8 cellular contexts compared by ENCODE assay signal in genomic region chr7:149194799-149195179, GRCh38. TPM values are rescaled to one million over a fixed set of nuclear protein-coding genes. Genes with fewer than 3 reads are reported as not detected.
DNase-seq lines count a peak whose midpoint lies in the region; ATAC-seq and TF ChIP-seq lines count a peak whose summit lies in the region.

No MANE protein-coding gene starts in this region.

- H3K4me3 ChIP-seq in GM12864 (ENCODE audit: low read depth, low read length) (peak overlapping the region; percentile 65), RWPE2 (ENCODE audit: severe bottlenecking) (peak overlapping the region; percentile 90), esophagus (ENCODE audit: low read depth in 1 of 2, low read length in 2 of 2) (peak overlapping the region; percentile 59 to 84), psoas muscle (peak overlapping the region; percentile 95)

- H3K27me3 ChIP-seq in RWPE2 (ENCODE audit: insufficient read depth, poor library complexity, severe bottlenecking) (no peaks in the 10 kb centered on the region), esophagus (ENCODE audit: control insufficient read depth in 1 of 2, insufficient read depth in 2 of 2, low read length in 2 of 2) (no peaks in the 10 kb centered on the region), psoas muscle (ENCODE audit: insufficient read depth in 3 of 3, low read length in 2 of 3) (no peaks in the 10 kb centered on the region)

- H3K9me3 ChIP-seq in RWPE2 (ENCODE audit: severe bottlenecking) (no peaks in the 10 kb centered on the region), esophagus (ENCODE audit: control insufficient read depth in 2 of 2, insufficient read depth in 1 of 2, low read depth in 1 of 2, low read length in 1 of 2) (no peaks in the 10 kb centered on the region), psoas muscle (no peaks in the 10 kb centered on the region)

- peaks cover 20% of the 10 kb centered on the region for H3K36me3 ChIP-seq in RWPE2 (ENCODE audit: low read depth)
- peaks cover 4 to 13% of the 10 kb centered on the region in 2 donors for H3K36me3 ChIP-seq in esophagus (ENCODE audit: control insufficient read depth in 2 of 2, insufficient read depth in 2 of 2, low read length in 1 of 2)
- H3K36me3 ChIP-seq in psoas muscle (ENCODE audit: insufficient read depth in 1 of 2, low read depth in 1 of 2): peaks cover 0 to 18% of the 10 kb centered on the region in 2 donors

- H3K27ac ChIP-seq in RWPE2 (ENCODE audit: poor library complexity, severe bottlenecking): peak overlapping the region; percentile 82
- H3K27ac ChIP-seq in esophagus (ENCODE audit: low read depth in 2 of 2, low read length in 1 of 2): peak overlapping the region; percentile 90 to 93
- no peak overlapping the region for H3K27ac ChIP-seq in psoas muscle

- WGBS in esophagus, 2 donors: 65 to 69% methylated on average over 4 of the region's 4 CpGs
- WGBS in psoas muscle, 3 donors: 72 to 93% (median 82%) methylated on average over 4 of the region's 4 CpGs

- peaks cover 21% of the 10 kb centered on the region for H3K4me1 ChIP-seq in RWPE2 (ENCODE audit: insufficient read depth, poor library complexity, severe bottlenecking)
- peaks cover 2 to 12% of the 10 kb centered on the region in 2 donors for H3K4me1 ChIP-seq in esophagus (ENCODE audit: control insufficient read depth in 2 of 2, insufficient read depth in 2 of 2, low read length in 1 of 2)
- peaks cover 10% of the 10 kb centered on the region for H3K4me1 ChIP-seq in psoas muscle

- ATAC-seq in RWPE2 (ENCODE audit: low read depth): peak; percentile 4; the same call in 1 of the 3 replicates
- ATAC-seq in psoas muscle: no peak
- ATAC-seq in HG03442 (IDR thresholded peaks at IDR 0.05; ENCODE audit: unreplicated experiment): no peak
- no peak for ATAC-seq in HG02870 (IDR thresholded peaks at IDR 0.05; ENCODE audit: unreplicated experiment)

- DNase-seq in GM12864 (ENCODE audit: low read depth): no peak
- no peak for DNase-seq in RWPE2 (ENCODE audit: low spot score)
- DNase-seq in psoas muscle: no peak
- no peak for DNase-seq in activated CD4-positive, alpha-beta T cell treated with anti-CD3 and anti-CD28 coated beads for 4 hours
- no peak for DNase-seq in SIG-M5 treated with dmso at 0.1 percent for 504 hours (lab: John Stamatoyannopoulos, UW; ENCODE audit: unreplicated experiment)

- TF ChIP-seq CTCF in GM12864 (IDR thresholded peaks at IDR 0.05; ENCODE audit: low read depth, low read length, missing control alignments) (no peak), RWPE2 (IDR thresholded peaks at IDR 0.05; ENCODE audit: poor library complexity, severe bottlenecking) (no peak), psoas muscle (IDR thresholded peaks at IDR 0.05) (no peak)

- intact Hi-C loops in psoas muscle (cut with DNase I): loop anchor here (5.0 kb wide), 1 partner anchor 43 kb away; the partner anchor contains the start of gene ZNF212 (in 2 of the 2)

RNA-seq across cellular contexts. Expression of gene ZNF282, which starts 0.6 kb away (rescaled TPM):
- polyA plus RNA-seq in esophagus (10 to 100 TPM in 1 of 2 donors, 1 to 10 TPM in 1; 9.5 to 11.7 TPM), psoas muscle (10 to 100 TPM in 1 of 3 donors, 1 to 10 TPM in 2; 7.6 to 11.5 (median 10.0) TPM)
- 10 to 100 TPM; 15.3 to 22.5 (median 16.7) TPM for total RNA-seq in psoas muscle

RNA-seq across cellular contexts. Expression of gene ZNF212, which starts 44.7 kb away (rescaled TPM):
- polyA plus RNA-seq in esophagus (10 to 100 TPM; 10.2 to 15.6 TPM), psoas muscle (1 to 10 TPM; 3.1 to 5.4 (median 4.3) TPM)
- total RNA-seq in psoas muscle: 1 to 10 TPM; 3.2 to 6.4 (median 4.5) TPM

RNA-seq across cellular contexts. Expression of gene ZNF398, which starts 47.5 kb away (rescaled TPM):
- polyA plus RNA-seq in esophagus: 1 to 10 TPM; 3.7 to 4.5 TPM
- total RNA-seq in psoas muscle: 10 to 100 TPM in 1 of 4 donors, 1 to 10 TPM in 3; 7.8 to 12.4 (median 8.6) TPM
- polyA plus RNA-seq in psoas muscle: 1 to 10 TPM; 2.8 to 6.9 (median 4.2) TPM
